8 cellular contexts compared by ENCODE assay signal in genomic region chr4:139266583-139267257, GRCh38. TPM values are rescaled to one million over a fixed set of nuclear protein-coding genes. Genes with fewer than 3 reads are reported as not detected.
DNase-seq lines count a peak whose midpoint lies in the region; ATAC-seq and TF ChIP-seq lines count a peak whose summit lies in the region.

No MANE protein-coding gene starts in this region.

- no peaks in the 10 kb centered on the region for H3K27me3 ChIP-seq in ACC112 (ENCODE audit: insufficient read depth, low read length)
- no peaks in the 10 kb centered on the region for H3K27me3 ChIP-seq in PC-9 (ENCODE audit: insufficient read depth, low read depth)
- no peaks in the 10 kb centered on the region for H3K27me3 ChIP-seq in testis

- 11 to 12% methylated on average over 14 of the region's 14 CpGs for WGBS in testis, 2 donors

- H3K4me1 ChIP-seq in ACC112 (ENCODE audit: control insufficient read depth, insufficient read depth, low read length, unreplicated experiment) (peaks cover 36% of the 10 kb centered on the region), PC-9 (replicated peaks; ENCODE audit: insufficient read depth) (peaks cover 24% of the 10 kb centered on the region), testis (peaks cover 3% of the 10 kb centered on the region)

- H3K79me2 ChIP-seq in ACC112 (ENCODE audit: control insufficient read depth, insufficient read depth, low read length, unreplicated experiment) (no peaks in the 10 kb centered on the region), PC-9 (ENCODE audit: low read depth) (no peaks in the 10 kb centered on the region)

- H4K20me1 ChIP-seq in PC-9 (ENCODE audit: insufficient read depth): no peaks in the 10 kb centered on the region

- H3K9me3 ChIP-seq in PC-9 (ENCODE audit: insufficient read depth, low read depth): no peaks in the 10 kb centered on the region
- H3K9me3 ChIP-seq in testis: no peaks in the 10 kb centered on the region

- H3K27ac ChIP-seq in ACC112 (ENCODE audit: low read depth, low read length) (peak overlapping the region; percentile 47), PC-9 (peak overlapping the region; percentile 53), testis (peak overlapping the region in 1 of 2 donors; percentile 47)

- POLR2A ChIA-PET in PC-9 (lab: Charles Lee; ENCODE audit: unreplicated experiment): interaction anchor here (0.7 kb wide), 1 partner anchor 19 kb away, joined by 5 read pairs; no protein-coding TSS in a partner anchor

- H3K9me2 ChIP-seq in PC-9 (ENCODE audit: insufficient read depth): no peaks in the 10 kb centered on the region

- peaks cover 17% of the 10 kb centered on the region for H3F3A ChIP-seq in PC-9 (ENCODE audit: insufficient read depth, low read depth)

- no peaks in the 10 kb centered on the region for H3K36me3 ChIP-seq in ACC112 (ENCODE audit: insufficient read depth, low read length)
- H3K36me3 ChIP-seq in PC-9 (ENCODE audit: low read depth): no peaks in the 10 kb centered on the region
- no peaks in the 10 kb centered on the region for H3K36me3 ChIP-seq in testis (ENCODE audit: low read depth, missing control alignments)

- H3K4me3 ChIP-seq in ACC112 (ENCODE audit: low read depth, low read length) (peak overlapping the region; percentile 59), PC-9 (peak overlapping the region; percentile 56; the same call in 1 of the 2 replicates), testis (peak overlapping the region; percentile 0 to 27)

- H2AFZ ChIP-seq in ACC112 (ENCODE audit: low read length, unreplicated experiment): peak overlapping the region; percentile 53
- peak overlapping the region; percentile 80 for H2AFZ ChIP-seq in PC-9

- BruUV-seq in PC-9 (replicated peaks; lab: Mats Ljungman, UMichigan): no TSS peak

- TF ChIP-seq POLR2A in testis (IDR thresholded peaks at IDR 0.05): no peak

- peak; percentile 37 to 63 for DNase-seq in PC-9
- DNase-seq in activated T-helper 1 cell treated with Interleukin-2 at 50 U/mL for 16 hours (ENCODE audit: low read depth): peak; percentile 31
- peak; percentile 67 for DNase-seq in fibroblast of peridontal ligament (ENCODE audit: extremely low read depth)
- DNase-seq in nucleus accumbens (lab: John Stamatoyannopoulos, UW): peak in 39 of 56 donors; percentile 2 to 46 (median 10)
- peak; percentile 80 for DNase-seq in testis

- TF ChIP-seq CTCF in PC-9 (conservative IDR thresholded peaks at IDR 0.05) (no peak), testis (IDR thresholded peaks at IDR 0.05) (no peak)

- peak overlapping the region; percentile 76 for H3K4me2 ChIP-seq in PC-9

- ATAC-seq in GM18907 (IDR thresholded peaks at IDR 0.05; ENCODE audit: unreplicated experiment) (peak; percentile 98), HG03108 (IDR thresholded peaks at IDR 0.05; ENCODE audit: unreplicated experiment) (peak; percentile 96)

- CTCF ChIA-PET in PC-9 (lab: Charles Lee): no interaction called here

- intact Hi-C loops in PC-9 (cut with micrococcal nuclease; ENCODE audit: unreplicated experiment): no loop called here
- intact Hi-C loops in testis (cut with DNase I; ENCODE audit: low total_unique reads): no loop called here

RNA-seq across cellular contexts. Expression of gene MGARP, which starts 13.3 kb away (rescaled TPM):
- total RNA-seq in PC-9 (2021) (0.40 TPM in 1 of 2 replicates, not detected in the other), testis (1 to 10 TPM; 2.3 to 3.1 TPM)
- 10.9 TPM for polyA plus RNA-seq in testis (ENCODE audit: insufficient read depth, low read depth, low replicate concordance)

RNA-seq across cellular contexts. Expression of gene NAA15, which starts 34.6 kb away (rescaled TPM):
- total RNA-seq in PC-9 (2021) (43.8 and 51.7 TPM in 2 replicates), testis (10 to 100 TPM; 33.9 to 35.4 TPM)
- polyA plus RNA-seq in testis (ENCODE audit: insufficient read depth, low read depth, low replicate concordance): 16.8 TPM

RNA-seq across cellular contexts. Expression of gene NDUFC1, which starts 35.6 kb away (rescaled TPM):
- total RNA-seq in PC-9 (2021) (55.9 and 59.3 TPM in 2 replicates), testis (100 to 1,000 TPM; 121 to 127 TPM)
- polyA plus RNA-seq in testis (ENCODE audit: insufficient read depth, low read depth, low replicate concordance): 201 TPM

Comparison
In these comparisons a context has a peak if more than half of its experiments do, and no peak if none do; other contexts are left out.
1. DNase-seq: peak in every context shown above with its lines; median percentile 80 in testis; 67 in fibroblast of peridontal ligament; 50 in PC-9; 31 in activated T-helper 1 cell treated with Interleukin-2 at 50 U/mL for 16 hours; 10 in nucleus accumbens.